Comparison of ENCODE assay signal across 21 cellular contexts in the genomic region with DNA sequence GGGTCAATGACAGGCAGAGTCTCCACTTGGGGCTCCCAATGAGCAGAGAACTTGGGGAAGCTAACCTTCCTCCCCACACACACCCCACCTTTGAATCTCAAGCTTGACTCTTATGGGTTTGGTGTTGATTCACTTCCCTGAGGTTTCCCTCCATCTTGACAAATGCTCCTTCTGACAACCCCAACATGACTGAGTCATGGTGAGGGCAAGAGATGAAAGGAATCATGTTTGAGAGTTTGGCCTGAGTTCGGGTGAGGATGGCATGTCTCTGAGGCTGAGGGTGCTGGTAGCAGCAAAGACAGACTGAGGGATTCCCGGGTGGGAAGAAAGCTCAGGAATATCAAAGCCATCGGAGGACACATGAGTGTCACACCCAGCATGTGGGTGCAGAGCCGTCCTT. TPM values are rescaled to one million over a fixed set of nuclear protein-coding genes. Genes with fewer than 3 reads are reported as not detected.
A peak's percentile ranks its signal among the peaks of the same experiment; 100 is the strongest.
DNase-seq lines count a peak whose midpoint lies in the region; ATAC-seq, FAIRE-seq and TF ChIP-seq lines count a peak whose summit lies in the region.
"Had no signal": no experiment of that assay in that cellular context is flagged by ENCODE, and none has a peak within 500 bp of the region (broad histone marks: within the 10 kb centered on the region; RNA-seq: fewer than 3 reads in every experiment).

No MANE protein-coding gene starts in this region.

- ATAC-seq in upper lobe of left lung (ENCODE audit: low FRiP score in 2 of 2) (no peak), pancreas (no peak), HG03025 (IDR thresholded peaks at IDR 0.05; ENCODE audit: low FRiP score, unreplicated experiment) (no peak)
- ATAC-seq: A549, Panc1, SK-N-SH treated with all-trans-retinoic acid at 6 μM for 48 hours had no signal

- no peak for FAIRE-seq in pancreas (lab: Jason Lieb, UNC)
- FAIRE-seq: A549, D721Med had no signal

- peak; percentile 30 for DNase-seq in AG08395 (ENCODE audit: low spot score)
- DNase-seq in HT1080 (ENCODE audit: low read depth) = peak; percentile 52
- peak; percentile 32 for DNase-seq in astrocyte of the hippocampus (ENCODE audit: low read depth, low spot score)
- no peak for DNase-seq in mesenchymal stem cell
- no peak for DNase-seq in NCI-H2171 (lab: John Stamatoyannopoulos, UW)
- no peak for DNase-seq in upper lobe of left lung
- DNase-seq in pancreas = no peak
- DNase-seq: CD4-positive, alpha-beta T cell; DMS79 treated with DMSO at 0.1 percent for 48 hours; GOT3; Kasumi-1; NCI-H146; NCI-H2081 treated with DMSO at 0.1 percent for 48 hours; NCI-H446 treated with DMSO at 0.1 percent for 48 hours; NCI-H774; Right ventricle myocardium superior had no signal

- H3K27ac ChIP-seq in mesenchymal stem cell (ENCODE audit: low read length, poor library complexity, severe bottlenecking) = no peak overlapping the region
- no peak overlapping the region for H3K27ac ChIP-seq in upper lobe of left lung
- H3K27ac ChIP-seq in pancreas = no peak overlapping the region
- H3K27ac ChIP-seq: A549 had no signal

- H3K27me3 ChIP-seq in mesenchymal stem cell (ENCODE audit: control insufficient read depth in 1 of 2, insufficient read depth in 1 of 2, low read length in 2 of 2) = peaks cover 12 to 19% of the 10 kb centered on the region in 2 experiments
- H3K27me3 ChIP-seq in upper lobe of left lung = no peaks in the 10 kb centered on the region
- H3K27me3 ChIP-seq in pancreas = no peaks in the 10 kb centered on the region

- H4K91ac ChIP-seq in mesenchymal stem cell (ENCODE audit: low read length) = peak overlapping the region; percentile 31

- H3K9ac ChIP-seq in mesenchymal stem cell (ENCODE audit: low read length) = no peak overlapping the region

- peak overlapping the region in 1 of 2 experiments; percentile 38 for H3K14ac ChIP-seq in mesenchymal stem cell (ENCODE audit: low read length in 2 of 2)

- no peak overlapping the region for H2BK120ac ChIP-seq in mesenchymal stem cell (ENCODE audit: low read depth, low read length)

- H3K4me1 ChIP-seq in mesenchymal stem cell (ENCODE audit: control insufficient read depth, insufficient read depth, low read depth, low read length) (peaks cover 19% of the 10 kb centered on the region), upper lobe of left lung (peaks cover 11 to 15% (median 14%) of the 10 kb centered on the region in 4 donors), pancreas (peaks cover 0 to 14% (median 7%) of the 10 kb centered on the region in 3 donors)

- H3K4me2 ChIP-seq in mesenchymal stem cell (ENCODE audit: low read length, poor library complexity, severe bottlenecking) = no peak overlapping the region
- H3K4me2 ChIP-seq: A549 had no signal

- intact Hi-C loops in pancreas (cut with DNase I) = no loop called here

- H3K36me3 ChIP-seq in mesenchymal stem cell (ENCODE audit: control insufficient read depth in 1 of 2, insufficient read depth in 2 of 2, low read depth in 1 of 2, low read length in 2 of 2) (no peaks in the 10 kb centered on the region), upper lobe of left lung (no peaks in the 10 kb centered on the region), pancreas (no peaks in the 10 kb centered on the region)

- H2BK5ac ChIP-seq in mesenchymal stem cell (ENCODE audit: low read depth, low read length, poor library complexity, severe bottlenecking) = no peak overlapping the region

- peak overlapping the region; percentile 18 to 61 for H2BK12ac ChIP-seq in mesenchymal stem cell (ENCODE audit: low read length in 2 of 2)

- WGBS in mesenchymal stem cell = 87% methylated on average over 4 of the region's 4 CpGs
- 78 to 86% methylated on average over 4 of the region's 4 CpGs for WGBS in upper lobe of left lung, 2 donors
- WGBS in pancreas, 2 donors = 64 to 81% methylated on average over 4 of the region's 4 CpGs

- no peak overlapping the region for H2AK5ac ChIP-seq in mesenchymal stem cell (ENCODE audit: low read length, severe bottlenecking)

- H3K18ac ChIP-seq in mesenchymal stem cell (ENCODE audit: low read depth in 1 of 2, low read length in 2 of 2) = peak overlapping the region; percentile 3 to 18

- H3K9me3 ChIP-seq in mesenchymal stem cell (ENCODE audit: control insufficient read depth, low read length) (no peaks in the 10 kb centered on the region), upper lobe of left lung (no peaks in the 10 kb centered on the region), pancreas (no peaks in the 10 kb centered on the region)
- H3K9me3 ChIP-seq: A549 had no signal

- no peaks in the 10 kb centered on the region for H3K79me1 ChIP-seq in mesenchymal stem cell (replicated peaks; ENCODE audit: low read length, poor library complexity, severe bottlenecking)

- no peak overlapping the region for H2AFZ ChIP-seq in mesenchymal stem cell (ENCODE audit: low read depth, low read length)

- TF ChIP-seq EP300 in upper lobe of left lung (IDR thresholded peaks at IDR 0.05) = no peak

- no peak overlapping the region for H4K8ac ChIP-seq in mesenchymal stem cell (ENCODE audit: low read length)

- no peak overlapping the region for H3K4me3 ChIP-seq in mesenchymal stem cell (ENCODE audit: insufficient read depth in 1 of 2, low read depth in 1 of 2, low read length in 2 of 2)
- H3K4me3 ChIP-seq in upper lobe of left lung = no peak overlapping the region
- no peak overlapping the region for H3K4me3 ChIP-seq in pancreas
- H3K4me3 ChIP-seq: A549 had no signal

- H2BK15ac ChIP-seq in mesenchymal stem cell (ENCODE audit: low read depth, poor library complexity, severe bottlenecking) = no peak overlapping the region

- TF ChIP-seq CTCF in upper lobe of left lung (IDR thresholded peaks at IDR 0.05) = no peak
- no peak for TF ChIP-seq CTCF in pancreas (IDR thresholded peaks at IDR 0.05)

- no peak overlapping the region for H3K23ac ChIP-seq in mesenchymal stem cell (ENCODE audit: low read length in 2 of 2)

- no peak for TF ChIP-seq POLR2A in upper lobe of left lung (IDR thresholded peaks at IDR 0.05)

- H3K4ac ChIP-seq in mesenchymal stem cell (ENCODE audit: low read depth in 1 of 2, low read length in 2 of 2) = no peak overlapping the region

RNA-seq across cellular contexts. Expression of a gene that starts 18.7 kb away (rescaled TPM):
- total RNA-seq in HT1080 (2014; rRNA removed; shearing (Covaris generic)) = not detected in 2 replicates
- polyA plus RNA-seq in HT1080 (2015; cell fraction: cytosol; rRNA removed) = not detected in 2 replicates
- not detected in 2 replicates for polyA plus RNA-seq in HT1080 (2015; cell fraction: nucleus; rRNA removed)
- not detected for polyA plus RNA-seq in mesenchymal stem cell (2013, experiment 1 of 2)
- not detected for polyA plus RNA-seq in mesenchymal stem cell (2013, experiment 2 of 2)
- total RNA-seq in upper lobe of left lung (not detected), pancreas (not detected)
- polyA plus RNA-seq in pancreas = not detected
- total RNA-seq: CD4-positive, alpha-beta T cell; Right ventricle myocardium superior had no signal
- polyA plus RNA-seq: A549 had no signal

RNA-seq across cellular contexts. Expression of a gene that starts 25.1 kb away (rescaled TPM):
- 0.13 and 0.72 TPM in 2 replicates for total RNA-seq in HT1080 (2014; rRNA removed; shearing (Covaris generic))
- polyA plus RNA-seq in HT1080 (2015; cell fraction: cytosol; rRNA removed) = 0.12 and 0.15 TPM in 2 replicates
- not detected in 2 replicates for polyA plus RNA-seq in HT1080 (2015; cell fraction: nucleus; rRNA removed)
- 92.7 TPM for polyA plus RNA-seq in mesenchymal stem cell (2013, experiment 1 of 2)
- polyA plus RNA-seq in mesenchymal stem cell (2013, experiment 2 of 2) = 91.5 TPM
- total RNA-seq in upper lobe of left lung (1,000 to 10,000 TPM in 1 of 6 donors, 100 to 1,000 TPM in 5; 235 to 1,101 (median 666) TPM), pancreas (100 to 1,000 TPM in 2 of 6 donors, 10 to 100 TPM in 4; 14.2 to 147 (median 47.9) TPM)
- polyA plus RNA-seq in pancreas = 10 to 100 TPM; 81.5 to 81.9 TPM
- total RNA-seq: CD4-positive, alpha-beta T cell had no signal

RNA-seq across cellular contexts. Expression of a gene that starts 33.5 kb away (rescaled TPM):
- 0.05 TPM in 1 of 2 replicates, not detected in the other for total RNA-seq in HT1080 (2014; rRNA removed; shearing (Covaris generic))
- not detected in 2 replicates for polyA plus RNA-seq in HT1080 (2015; cell fraction: cytosol; rRNA removed)
- not detected in 2 replicates for polyA plus RNA-seq in HT1080 (2015; cell fraction: nucleus; rRNA removed)
- polyA plus RNA-seq in mesenchymal stem cell (2013, experiment 1 of 2) = not detected
- not detected for polyA plus RNA-seq in mesenchymal stem cell (2013, experiment 2 of 2)
- total RNA-seq in upper lobe of left lung = not detected
- total RNA-seq in pancreas = under 1 TPM in 2 of 6 donors, not detected in 4; 0.26 to 0.28 TPM
- polyA plus RNA-seq in pancreas = under 1 TPM; 0.30 to 0.38 TPM
- total RNA-seq: CD4-positive, alpha-beta T cell; Right ventricle myocardium superior had no signal

RNA-seq across cellular contexts. Expression of a gene that starts 34.5 kb away (rescaled TPM):
- total RNA-seq in HT1080 (2014; rRNA removed; shearing (Covaris generic)) = 6.8 and 10.9 TPM in 2 replicates
- 35.6 and 38.9 TPM in 2 replicates for polyA plus RNA-seq in HT1080 (2015; cell fraction: cytosol; rRNA removed)
- polyA plus RNA-seq in HT1080 (2015; cell fraction: nucleus; rRNA removed) = 65.4 and 66.6 TPM in 2 replicates
- 0.46 TPM for polyA plus RNA-seq in mesenchymal stem cell (2013, experiment 1 of 2)
- polyA plus RNA-seq in mesenchymal stem cell (2013, experiment 2 of 2) = 0.52 TPM
- total RNA-seq in upper lobe of left lung (10 to 100 TPM; 10.5 to 57.9 (median 19.2) TPM), pancreas (1 to 10 TPM in 2 of 6 donors, under 1 TPM in 4; 0.20 to 1.4 (median 0.43) TPM)
- 1 to 10 TPM; 1.1 TPM for polyA plus RNA-seq in pancreas
- total RNA-seq: CD4-positive, alpha-beta T cell; Right ventricle myocardium superior had no signal

RNA-seq across cellular contexts. Expression of a gene that starts 47.8 kb away (rescaled TPM):
- not detected in 2 replicates for total RNA-seq in HT1080 (2014; rRNA removed; shearing (Covaris generic))
- not detected in 2 replicates for polyA plus RNA-seq in HT1080 (2015; cell fraction: cytosol; rRNA removed)
- not detected in 2 replicates for polyA plus RNA-seq in HT1080 (2015; cell fraction: nucleus; rRNA removed)
- polyA plus RNA-seq in mesenchymal stem cell (2013, experiment 1 of 2) = not detected
- not detected for polyA plus RNA-seq in mesenchymal stem cell (2013, experiment 2 of 2)
- total RNA-seq in upper lobe of left lung (10 to 100 TPM in 1 of 6 donors, 1 to 10 TPM in 5; 1.0 to 12.1 (median 7.2) TPM), pancreas (under 1 TPM in 1 of 6 donors, not detected in 5; 0.39 TPM)
- polyA plus RNA-seq in pancreas = 10 to 100 TPM in 1 of 2 donors, 1 to 10 TPM in 1; 5.3 to 11.9 TPM
- total RNA-seq: CD4-positive, alpha-beta T cell; Right ventricle myocardium superior had no signal

Comparison
In these comparisons a context has a peak if more than half of its experiments do, and no peak if none do; other contexts are left out.
1. DNase-seq: peak in AG08395 (single experiment), HT1080 (single experiment) and astrocyte of the hippocampus (single experiment); none in mesenchymal stem cell (single experiment), NCI-H2171 (single experiment), upper lobe of left lung (0 of 2) and pancreas (0 of 6).